In the genomic region with DNA sequence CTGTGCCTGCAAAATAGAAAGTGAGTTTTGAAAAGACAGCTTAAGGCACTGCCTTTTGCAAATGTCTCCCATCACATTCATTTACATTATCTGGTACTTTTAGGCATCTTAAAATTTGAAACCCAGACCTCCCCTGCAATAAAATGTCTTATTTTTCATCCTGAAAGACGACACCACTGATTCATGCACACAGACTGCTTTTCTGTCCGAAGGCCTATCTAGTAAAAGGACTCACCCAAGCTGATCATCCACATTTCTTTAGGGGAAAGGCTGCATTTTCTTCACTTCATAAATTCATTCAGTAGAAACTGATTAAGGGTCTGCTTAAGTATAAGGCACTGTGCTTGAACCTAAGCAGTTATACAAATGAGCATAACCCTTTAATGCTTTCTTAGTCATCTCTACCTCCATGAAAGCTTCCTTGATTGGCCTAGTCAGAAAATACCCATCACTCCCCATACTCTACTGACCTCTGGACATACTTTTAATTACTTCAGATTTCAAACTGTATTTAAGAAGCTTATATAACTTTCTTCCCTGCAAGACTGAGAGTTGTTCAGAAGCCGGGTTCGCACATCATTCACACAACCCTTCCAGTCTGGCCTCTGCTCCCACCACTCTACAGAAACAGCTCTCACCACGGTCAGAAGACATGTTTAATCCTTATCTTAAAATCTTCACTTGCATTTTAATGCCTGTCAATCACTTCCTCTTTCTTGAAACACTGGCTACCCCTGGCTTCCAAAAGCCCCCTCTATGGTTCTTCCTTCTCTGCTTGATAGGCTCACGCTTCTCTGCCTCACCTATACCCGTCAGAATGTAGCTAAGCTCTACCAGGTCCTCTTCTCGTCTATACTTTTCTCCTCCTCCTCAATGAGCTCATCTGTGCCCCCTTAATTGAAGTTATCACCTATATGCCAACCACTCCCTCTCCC, we compare ENCODE assay signal across 15 cellular contexts.
A peak's percentile ranks its signal among the peaks of the same experiment; 100 is the strongest.
DNase-seq lines count a peak whose midpoint lies in the region; ATAC-seq and TF ChIP-seq lines count a peak whose summit lies in the region.
"Had no signal": no experiment of that assay in that cellular context is flagged by ENCODE, and none has a peak within 500 bp of the region (broad histone marks: within the 10 kb centered on the region; RNA-seq: fewer than 3 reads in every experiment).

No MANE protein-coding gene starts in this region.

- H3K27ac Mint-ChIP-seq in CD4-positive, alpha-beta T cell: peak overlapping the region; percentile 31
- peak overlapping the region; percentile 4 for H3K27ac Mint-ChIP-seq in activated naive CD8-positive, alpha-beta T cell
- H3K27ac Mint-ChIP-seq in naive B cell: peak overlapping the region; percentile 62 to 87 (median 66)

- H3K4me1 Mint-ChIP-seq in CD4-positive, alpha-beta T cell (ENCODE audit: low read depth): peaks cover 30% of the 10 kb centered on the region
- peaks cover 23% of the 10 kb centered on the region for H3K4me1 Mint-ChIP-seq in activated naive CD8-positive, alpha-beta T cell (ENCODE audit: low read depth)
- H3K4me1 Mint-ChIP-seq in naive B cell: peaks cover 25 to 27% (median 27%) of the 10 kb centered on the region in 3 donors

- H3K4me3 ChIP-seq in right lobe of liver: no peak overlapping the region
- H3K4me3 ChIP-seq: gastroesophageal sphincter, suprapubic skin had no signal

- peaks cover 0 to 43% (median 2%) of the 10 kb centered on the region in 4 donors for H3K36me3 ChIP-seq in right lobe of liver

- TF ChIP-seq POLR2A in right lobe of liver (IDR thresholded peaks at IDR 0.05): no peak

- H3K27me3 Mint-ChIP-seq in CD4-positive, alpha-beta T cell: no peaks in the 10 kb centered on the region
- H3K27me3 Mint-ChIP-seq in activated naive CD8-positive, alpha-beta T cell: no peaks in the 10 kb centered on the region
- no peaks in the 10 kb centered on the region for H3K27me3 Mint-ChIP-seq in naive B cell

- ATAC-seq in CD4-positive, alpha-beta T cell (ENCODE audit: poor library complexity): no peak
- ATAC-seq in naive B cell (ENCODE audit: low read depth in 2 of 2): peak; percentile 98
- ATAC-seq in GM18909 (IDR thresholded peaks at IDR 0.05; ENCODE audit: poor library complexity, unreplicated experiment): no peak
- ATAC-seq in GM21825 (IDR thresholded peaks at IDR 0.05; ENCODE audit: unreplicated experiment): no peak
- ATAC-seq in right lobe of liver: no peak
- ATAC-seq: gastroesophageal sphincter, Right ventricle myocardium inferior had no signal

- CTCF ChIA-PET in CD4-positive, alpha-beta T cell (lab: Charles Lee): interaction anchor here (0.6 to 1.2 kb wide), 2 partner anchors 12 to 523 kb away, joined by 3 to 4 read pairs; no protein-coding TSS in a partner anchor
- CTCF ChIA-PET in HEK293T (lab: Yijun Ruan, JAX): interaction anchor here (0.8 to 1.2 kb wide), 2 partner anchors 9 to 14 kb away, joined by 3 read pairs; no protein-coding TSS in a partner anchor

- no peaks in the 10 kb centered on the region for H3K4me1 ChIP-seq in right lobe of liver

- peaks cover 92% of the 10 kb centered on the region for H3K36me3 Mint-ChIP-seq in CD4-positive, alpha-beta T cell (ENCODE audit: low read depth)
- peaks cover 21% of the 10 kb centered on the region for H3K36me3 Mint-ChIP-seq in activated naive CD8-positive, alpha-beta T cell
- peaks cover 26 to 34% of the 10 kb centered on the region in 2 donors for H3K36me3 Mint-ChIP-seq in naive B cell

- H3K27ac ChIP-seq in CD4-positive, alpha-beta T cell (ENCODE audit: low read depth, low read length): no peak overlapping the region
- no peak overlapping the region for H3K27ac ChIP-seq in right lobe of liver
- H3K27ac ChIP-seq: gastroesophageal sphincter, suprapubic skin had no signal

- intact Hi-C loops in CD4-positive, alpha-beta T cell (cut with DNase I, micrococcal nuclease): no loop called here
- intact Hi-C loops in right lobe of liver (cut with DNase I): no loop called here

- no peak for DNase-seq in CD4-positive, alpha-beta T cell
- DNase-seq in HEK293T (ENCODE audit: extremely low spot score) (no peak), naive B cell (peak; percentile 31), right lobe of liver (no peak)
- DNase-seq: activated CD4-positive, alpha-beta T cell treated with anti-CD3 and anti-CD28 coated beads, Interleukin-2, amount 50 U/mL, for 48 hours; BE2C; NCI-H1105; NCI-H2171 treated with DMSO at 0.1 percent for 48 hours; T1000 had no signal

- no peak for TF ChIP-seq CTCF in CD4-positive, alpha-beta T cell (IDR thresholded peaks at IDR 0.05)
- no peak for TF ChIP-seq CTCF in right lobe of liver (IDR thresholded peaks at IDR 0.05)

- no peak overlapping the region for H3K4me3 Mint-ChIP-seq in CD4-positive, alpha-beta T cell
- no peak overlapping the region for H3K4me3 Mint-ChIP-seq in activated naive CD8-positive, alpha-beta T cell
- peak overlapping the region in 5 of 8 donors; percentile 0 to 38 (median 11) for H3K4me3 Mint-ChIP-seq in naive B cell

- no peaks in the 10 kb centered on the region for H3K9me3 ChIP-seq in CD4-positive, alpha-beta T cell (ENCODE audit: control insufficient read depth, low read length)
- no peaks in the 10 kb centered on the region for H3K9me3 ChIP-seq in right lobe of liver
- H3K9me3 ChIP-seq: BE2C, gastroesophageal sphincter, suprapubic skin had no signal

- H3K27me3 ChIP-seq in CD4-positive, alpha-beta T cell (ENCODE audit: control insufficient read depth, insufficient read depth, low read length): no peaks in the 10 kb centered on the region
- no peaks in the 10 kb centered on the region for H3K27me3 ChIP-seq in right lobe of liver
- H3K27me3 ChIP-seq: BE2C, gastroesophageal sphincter, suprapubic skin had no signal

- POLR2A ChIA-PET in CD4-positive, alpha-beta T cell (lab: Charles Lee): interaction anchor here (0.6 kb wide), 1 partner anchor 1061 kb away, joined by 3 read pairs; no protein-coding TSS in a partner anchor
- POLR2A ChIA-PET in HEK293T (lab: Yijun Ruan, JAX): no interaction called here

- WGBS in right lobe of liver (ENCODE audit: insufficient coverage, low coverage, low lambda C conversion rate, missing lambda C conversion rate): 88% methylated on average over 8 of the region's 8 CpGs

- no peaks in the 10 kb centered on the region for H3K9me3 Mint-ChIP-seq in CD4-positive, alpha-beta T cell
- no peaks in the 10 kb centered on the region for H3K9me3 Mint-ChIP-seq in activated naive CD8-positive, alpha-beta T cell (ENCODE audit: low read depth)
- H3K9me3 Mint-ChIP-seq in naive B cell: no peaks in the 10 kb centered on the region

TF ChIP-seq in HEK293T, 16 proteins besides CTCF, POLR2A, EP300 and RAD21:
- no peak for TF ChIP-seq ZNF384 (IDR thresholded peaks at IDR 0.05)
- TF ChIP-seq, protein P1, sequence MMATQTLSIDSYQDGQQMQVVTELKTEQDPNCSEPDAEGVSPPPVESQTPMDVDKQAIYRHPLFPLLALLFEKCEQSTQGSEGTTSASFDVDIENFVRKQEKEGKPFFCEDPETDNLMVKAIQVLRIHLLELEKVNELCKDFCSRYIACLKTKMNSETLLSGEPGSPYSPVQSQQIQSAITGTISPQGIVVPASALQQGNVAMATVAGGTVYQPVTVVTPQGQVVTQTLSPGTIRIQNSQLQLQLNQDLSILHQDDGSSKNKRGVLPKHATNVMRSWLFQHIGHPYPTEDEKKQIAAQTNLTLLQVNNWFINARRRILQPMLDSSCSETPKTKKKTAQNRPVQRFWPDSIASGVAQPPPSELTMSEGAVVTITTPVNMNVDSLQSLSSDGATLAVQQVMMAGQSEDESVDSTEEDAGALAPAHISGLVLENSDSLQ (IDR thresholded peaks at IDR 0.05): peak; percentile 78
TF ChIP-seq in HEK293T: peak in this region for 1.

Comparison
In these comparisons a context has a peak if more than half of its experiments do, and no peak if none do; other contexts are left out.
1. ATAC-seq: peak in naive B cell (2 of 2); none in CD4-positive, alpha-beta T cell (single experiment), GM18909 (single experiment), GM21825 (single experiment) and right lobe of liver (0 of 4).
2. H3K27ac Mint-ChIP-seq: peak in every context shown above with its lines; median percentile 66 in naive B cell; 31 in CD4-positive, alpha-beta T cell; 4 in activated naive CD8-positive, alpha-beta T cell.
3. H3K4me3 Mint-ChIP-seq: peak in naive B cell (5 of 8); none in CD4-positive, alpha-beta T cell (single experiment) and activated naive CD8-positive, alpha-beta T cell (single experiment).